22 cellular contexts compared by ENCODE assay signal in genomic region chr1:245704341-245704740, GRCh38.
"Had no signal": no experiment of that assay in that cellular context is flagged by ENCODE, and none has a peak within 500 bp of the region (broad histone marks: within the 10 kb centered on the region; RNA-seq: fewer than 3 reads in every experiment).

No MANE protein-coding gene starts in this region.

- H3K4me1 ChIP-seq: body of pancreas, tibial nerve had no signal

- ATAC-seq: activated CD8-positive, alpha-beta T cell treated with anti-CD3 and anti-CD28 coated beads for 36 hours; activated naive CD4-positive, alpha-beta T cell treated with anti-CD3 and anti-CD28 coated beads, Interleukin-2, amount 50 U/mL, for 72 hours; activated T-cell treated with anti-CD3 and anti-CD28 coated beads, Interleukin-2, amount 50 U/mL, for 4 hours; body of pancreas; naive thymus-derived CD8-positive, alpha-beta T cell; right cardiac atrium had no signal

- DNase-seq: activated B cell treated with CpG ODN at 0.5 μM for 24 hours; activated CD4-positive, alpha-beta T cell treated with anti-CD3 and anti-CD28 coated beads, Interleukin-2, amount 50 U/mL, for 1 hour; activated CD8-positive, alpha-beta T cell treated with anti-CD3 and anti-CD28 coated beads for 36 hours; activated T-cell treated with anti-CD3 and anti-CD28 coated beads, Interleukin-2, amount 50 U/mL, for 4 hours; body of pancreas; left cardiac atrium; naive thymus-derived CD8-positive, alpha-beta T cell; occipital lobe; right cardiac atrium; stimulated activated CD4-positive, alpha-beta T cell treated with anti-CD3 and anti-CD28 coated beads, Interleukin-2, amount 100 ng/mL, for 48 hours; stimulated activated naive CD4-positive, alpha-beta T cell treated with Interleukin-2 at 50 U/mL for 16 hours; T-helper 1 cell had no signal

- H3K4me1 Mint-ChIP-seq: neural crest cell had no signal

- H3K79me2 ChIP-seq: hepatocyte had no signal

- H3K4me2 ChIP-seq: hepatocyte had no signal

- H3K27ac ChIP-seq: body of pancreas, epithelial cell of prostate, hepatocyte, tibial nerve had no signal

- H3K9me3 ChIP-seq: body of pancreas had no signal

- H2AFZ ChIP-seq: hepatocyte had no signal

- H3K4me3 Mint-ChIP-seq: activated B cell treated with CpG ODN at 0.5 μM for 24 hours; activated CD8-positive, alpha-beta T cell treated with anti-CD3 and anti-CD28 coated beads for 36 hours; activated T-cell treated with anti-CD3 and anti-CD28 coated beads, Interleukin-2, amount 50 U/mL, for 4 hours; memory B cell; naive thymus-derived CD8-positive, alpha-beta T cell; neural crest cell; T-helper 2 cell treated with Interferon-gamma antibody and Interleukin-4, amounts not matched to agents 5 μg/mL and 100 μg/mL, for 36 hours had no signal

- H3K36me3 Mint-ChIP-seq: activated naive CD4-positive, alpha-beta T cell treated with anti-CD3 and anti-CD28 coated beads, Interleukin-2, amount 50 U/mL, for 72 hours; memory B cell had no signal

- H3K27me3 Mint-ChIP-seq: activated B cell treated with CpG ODN at 0.5 μM for 24 hours; activated CD8-positive, alpha-beta T cell treated with anti-CD3 and anti-CD28 coated beads for 36 hours; naive thymus-derived CD8-positive, alpha-beta T cell had no signal

- H3K36me3 ChIP-seq: tibial nerve had no signal

- FAIRE-seq: frontal cortex, keratinocyte had no signal

- H3K27me3 ChIP-seq: body of pancreas, hepatocyte, tibial nerve had no signal

- H3K9me3 Mint-ChIP-seq: activated B cell treated with CpG ODN at 0.5 μM for 24 hours; activated CD8-positive, alpha-beta T cell treated with anti-CD3 and anti-CD28 coated beads for 36 hours; activated naive CD4-positive, alpha-beta T cell treated with anti-CD3 and anti-CD28 coated beads, Interleukin-2, amount 50 U/mL, for 72 hours; activated T-cell treated with anti-CD3 and anti-CD28 coated beads, Interleukin-2, amount 50 U/mL, for 4 hours; activated T-helper 2 cell treated with anti-CD3 and anti-CD28 coated beads, Interferon-gamma antibody, Interleukin-2, Interleukin-4, amounts not matched to agents 10 μg/mL and 5 μg/mL and 100 μg/mL, durations not matched to agents 14 hours and 24 hours and 36 hours; memory B cell; neural crest cell; T-helper 2 cell treated with Interferon-gamma antibody and Interleukin-4, amounts not matched to agents 5 μg/mL and 100 μg/mL, for 36 hours had no signal

- H3K4me3 ChIP-seq: body of pancreas, hepatocyte, tibial nerve had no signal

- H3K27ac Mint-ChIP-seq: activated B cell treated with CpG ODN at 0.5 μM for 24 hours; activated CD8-positive, alpha-beta T cell treated with anti-CD3 and anti-CD28 coated beads for 36 hours; activated naive CD4-positive, alpha-beta T cell treated with anti-CD3 and anti-CD28 coated beads, Interleukin-2, amount 50 U/mL, for 72 hours; activated T-helper 2 cell treated with anti-CD3 and anti-CD28 coated beads, Interferon-gamma antibody, Interleukin-2, Interleukin-4, amounts not matched to agents 10 μg/mL and 5 μg/mL and 100 μg/mL, durations not matched to agents 14 hours and 24 hours and 36 hours; T-helper 2 cell treated with Interferon-gamma antibody and Interleukin-4, amounts not matched to agents 5 μg/mL and 100 μg/mL, for 36 hours had no signal
